ENCODE assay signal across 8 cellular contexts in the genomic region with DNA sequence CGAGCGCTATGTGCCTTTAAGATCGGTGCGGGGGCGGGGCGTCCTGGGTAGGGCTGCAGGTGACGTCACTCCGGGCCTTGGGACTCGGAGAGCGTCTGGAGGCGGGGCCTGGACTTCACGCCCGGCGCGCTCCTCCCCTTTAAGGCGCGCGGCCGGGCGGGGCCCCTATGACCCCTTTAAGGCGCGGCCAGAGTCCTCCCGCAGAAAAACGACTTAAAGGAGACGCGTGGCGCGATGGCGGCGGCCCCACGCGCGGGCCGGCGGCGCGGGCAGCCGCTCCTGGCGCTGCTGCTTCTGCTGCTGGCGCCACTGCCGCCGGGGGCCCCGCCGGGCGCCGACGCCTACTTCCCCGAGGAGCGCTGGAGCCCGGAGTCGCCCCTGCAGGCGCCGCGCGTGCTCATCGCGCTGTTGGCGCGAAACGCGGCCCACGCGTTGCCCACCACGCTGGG. TPM values are rescaled to one million over a fixed set of nuclear protein-coding genes. Genes with fewer than 3 reads are reported as not detected.
A peak's percentile ranks its signal among the peaks of the same experiment; 100 is the strongest.
DNase-seq lines count a peak whose midpoint lies in the region; ATAC-seq, FAIRE-seq and TF ChIP-seq lines count a peak whose summit lies in the region.

COLGALT1 (plus strand) TSS at position 170 of the 449 bp plus-strand sequence; CDS start at position 235, 65 bp downstream.

- CTCF ChIA-PET in A549 (lab: Yijun Ruan, JAX) (interaction anchor here (0.9 kb wide), 1 partner anchor 44 kb away, joined by 3 read pairs; the partner anchor contains the start of gene PGLS), WTC11 (lab: Charles Lee) (interaction anchor here (0.7 to 2.0 kb wide), 5 partner anchors 16 to 130 kb away, joined by 3 to 11 read pairs (median 5); no protein-coding TSS in a partner anchor)

- H3K36me3 ChIP-seq in bronchial epithelial cell (ENCODE audit: control insufficient read depth, insufficient read depth, low read length) (peaks cover 10% of the 10 kb centered on the region), smooth muscle cell (ENCODE audit: low read depth) (no peaks in the 10 kb centered on the region)

- H3K4me1 Mint-ChIP-seq in WTC11, result peaks cover 17% of the 10 kb centered on the region

- peak within 1 kb of the TSS; percentile 95 for H2AFZ ChIP-seq in smooth muscle cell (ENCODE audit: low read depth)

- peak; percentile 75 to 94 for DNase-seq in A549 (ENCODE audit: low read depth in 1 of 2, low spot score in 1 of 2)
- DNase-seq in NCI-H345 (lab: John Stamatoyannopoulos, UW), result peak; percentile 93
- DNase-seq in WTC11 (ENCODE audit: low spot score), result peak; percentile 99
- DNase-seq in bronchial epithelial cell (ENCODE audit: low read depth), result peak; percentile 87
- peak; percentile 97 for DNase-seq in iPS-NIHi7 (ENCODE audit: extremely low spot score)
- DNase-seq in smooth muscle cell (lab: John Stamatoyannopoulos, UW; ENCODE audit: unreplicated experiment), result peak; percentile 85

- H3K27me3 Mint-ChIP-seq in WTC11 (ENCODE audit: low read depth), result no peaks in the 10 kb centered on the region; the same call in 1 of the 2 replicates

- H3K27ac Mint-ChIP-seq in WTC11, result no peak within 1 kb of the TSS

- H3K9me3 ChIP-seq in A549, result no peaks in the 10 kb centered on the region
- H3K9me3 ChIP-seq in smooth muscle cell (replicated peaks; ENCODE audit: low read depth), result no peaks in the 10 kb centered on the region

- H3K4me2 ChIP-seq in A549 (peak within 1 kb of the TSS; percentile 90), smooth muscle cell (peak within 1 kb of the TSS; percentile 85)

- peaks cover 13% of the 10 kb centered on the region for H3K36me3 Mint-ChIP-seq in WTC11

- no peaks in the 10 kb centered on the region for H3K27me3 ChIP-seq in bronchial epithelial cell (ENCODE audit: control insufficient read depth, insufficient read depth, low read length)
- no peaks in the 10 kb centered on the region for H3K27me3 ChIP-seq in smooth muscle cell (ENCODE audit: low read depth)

- H3K27ac ChIP-seq in A549 (peak within 1 kb of the TSS; percentile 97 to 99), smooth muscle cell (ENCODE audit: low read depth) (peak within 1 kb of the TSS; percentile 64)

- peaks cover 14% of the 10 kb centered on the region for H3K79me2 ChIP-seq in smooth muscle cell (ENCODE audit: low read depth)

- peak within 1 kb of the TSS; percentile 69 for H3K4me3 Mint-ChIP-seq in WTC11

- peak within 1 kb of the TSS; percentile 100 for H3K4me3 ChIP-seq in A549
- H3K4me3 ChIP-seq in bronchial epithelial cell (ENCODE audit: low read depth, low read length), result peak within 1 kb of the TSS; percentile 100
- peak within 1 kb of the TSS; percentile 66 for H3K4me3 ChIP-seq in smooth muscle cell

- no peaks in the 10 kb centered on the region for H3K9me3 Mint-ChIP-seq in WTC11

- H3F3A ChIP-seq in smooth muscle cell (ENCODE audit: low read depth), result peaks cover 20% of the 10 kb centered on the region

- FAIRE-seq in A549 (lab: Jason Lieb, UNC) (no peak), bronchial epithelial cell (lab: Jason Lieb, UNC) (no peak)

- H3K4me1 ChIP-seq in A549 (peaks cover 15% of the 10 kb centered on the region), smooth muscle cell (ENCODE audit: low read depth) (peaks cover 6% of the 10 kb centered on the region)

- H3K9ac ChIP-seq in smooth muscle cell (ENCODE audit: low read depth), result peak within 1 kb of the TSS; percentile 74

- peak; percentile 46 for TF ChIP-seq POLR2A in A549 (IDR thresholded peaks at IDR 0.05; ENCODE audit: low read length)

- TF ChIP-seq RAD21 in A549 (conservative IDR thresholded peaks at IDR 0.05 in 1 of 2, IDR thresholded peaks at IDR 0.05 in 1 of 2), result no peak

- TF ChIP-seq EP300 in A549 (IDR thresholded peaks at IDR 0.05), result no peak

- ATAC-seq in A549 (peak; percentile 94 to 95), GM18907 (IDR thresholded peaks at IDR 0.05; ENCODE audit: unreplicated experiment) (peak; percentile 87), HG03175 (IDR thresholded peaks at IDR 0.05; ENCODE audit: unreplicated experiment) (peak; percentile 91), WTC11 (peak; percentile 96)

- 0% methylated on average over 2 of the region's 64 CpGs for WGBS in A549 (ENCODE audit: missing lambda C conversion rate)
- WGBS in smooth muscle cell (ENCODE audit: low lambda C conversion rate), result 1% methylated on average over 64 of the region's 64 CpGs

- TF ChIP-seq CTCF in A549 (IDR thresholded peaks at IDR 0.05), result no peak
- no peak for TF ChIP-seq CTCF in WTC11 (IDR thresholded peaks at IDR 0.05)
- no peak for TF ChIP-seq CTCF in bronchial epithelial cell (IDR thresholded peaks at IDR 0.05; ENCODE audit: insufficient read depth, low read length, severe bottlenecking)
- TF ChIP-seq CTCF in smooth muscle cell (IDR thresholded peaks at IDR 0.05; ENCODE audit: borderline replicate concordance, insufficient read depth, poor library complexity, severe bottlenecking), result no peak

- POLR2A ChIA-PET in A549 (lab: Yijun Ruan, JAX), result no interaction called here
- POLR2A ChIA-PET in WTC11 (lab: Charles Lee), result no interaction called here

- no peaks in the 10 kb centered on the region for H4K20me1 ChIP-seq in smooth muscle cell (ENCODE audit: low read depth)

TF ChIP-seq in A549, 52 proteins besides CTCF, POLR2A, EP300 and RAD21 (continues in another document):
- no peak for TF ChIP-seq CHD4 (IDR thresholded peaks at IDR 0.05; ENCODE audit: borderline replicate concordance)
- TF ChIP-seq MYC (IDR thresholded peaks at IDR 0.05; ENCODE audit: borderline replicate concordance, low read length), result 0 out of 2 replicates have a peak, but pooled peaks have one; percentile 41
- no peak for TF ChIP-seq ZFP36 (IDR thresholded peaks at IDR 0.05; ENCODE audit: borderline replicate concordance, partially characterized antibody)
- no peak for TF ChIP-seq USF2 (IDR thresholded peaks at IDR 0.05)
- TF ChIP-seq TP53 (CRISPR knock-in tag; IDR thresholded peaks at IDR 0.05), result 0 out of 2 replicates have a peak, but pooled peaks have one; percentile 16
- peak; percentile 54; the same call in 1 of the 2 replicates for TF ChIP-seq E2F6 (IDR thresholded peaks at IDR 0.05; ENCODE audit: borderline replicate concordance, low read depth)

TF ChIP-seq in WTC11, 78 proteins besides CTCF, POLR2A, EP300 and RAD21:
- no peak for TF ChIP-seq GTF2I (CRISPR knock-in tag; conservative IDR thresholded peaks at IDR 0.05)
- TF ChIP-seq SP1 (CRISPR knock-in tag; conservative IDR thresholded peaks at IDR 0.05), result peak; percentile 93

RNA-seq across cellular contexts. Expression of gene COLGALT1, which starts in this region (rescaled TPM):
- polyA plus RNA-seq in A549 (2011; rRNA removed), result 64.4 and 76.6 TPM in 2 replicates
- 85.2 and 98.4 TPM in 2 replicates for polyA plus RNA-seq in A549 (2012; cell fraction: cytosol; rRNA removed)
- 122 and 138 TPM in 2 replicates for polyA plus RNA-seq in A549 (2012; cell fraction: nucleus; rRNA removed)
- polyA plus RNA-seq in A549 (2017; fragmentation: RNase III; extraction: RNeasy Plus Mini Kit Qiagen cat#74134 plus additional on column Dnase treatment), result 54.5 to 57.2 TPM (median 57.1 TPM) in 3 replicates
- polyA minus RNA-seq in A549 (2011; rRNA and poly(A)+ RNA removed), result 185 and 186 TPM in 2 replicates
- 54.0 to 71.7 TPM (median 67.1 TPM) in 3 replicates for total RNA-seq in WTC11 (2021)
- 74.2 and 75.1 TPM in 2 replicates for total RNA-seq in bronchial epithelial cell
- 126 and 129 TPM in 2 replicates for total RNA-seq in smooth muscle cell
- polyA plus RNA-seq in smooth muscle cell, result 124 and 151 TPM in 2 replicates

Comparison
In these comparisons a context has a peak if more than half of its experiments do, and no peak if none do; other contexts are left out.
1. Peak in every context shown above with its lines: DNase-seq, ATAC-seq, H3K4me3 ChIP-seq and H3K27ac ChIP-seq.